ENCODE assay signal across 33 cellular contexts in the genomic region with DNA sequence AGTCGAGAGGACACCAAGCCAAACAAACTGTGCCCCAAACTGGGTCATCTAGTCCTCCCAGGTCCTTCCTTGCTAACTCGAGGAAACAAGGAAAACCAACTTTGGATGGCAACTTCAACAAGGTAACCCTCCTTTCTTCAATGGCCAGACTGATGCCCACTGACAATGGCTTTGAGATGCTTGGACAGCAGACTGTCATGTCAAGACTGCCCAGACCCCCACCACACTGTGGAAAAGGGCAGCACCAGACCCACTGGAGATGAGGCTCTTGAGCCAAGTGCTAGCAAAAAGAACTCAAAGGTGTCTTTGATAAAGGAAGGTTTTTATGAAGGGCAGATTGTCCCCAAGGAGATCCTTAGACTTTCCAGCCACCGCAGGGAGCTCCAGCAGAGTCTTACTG. TPM values are rescaled to one million over a fixed set of nuclear protein-coding genes. Genes with fewer than 3 reads are reported as not detected.
DNase-seq lines count a peak whose midpoint lies in the region; ATAC-seq, FAIRE-seq and TF ChIP-seq lines count a peak whose summit lies in the region.
"Had no signal": no experiment of that assay in that cellular context is flagged by ENCODE, and none has a peak within 500 bp of the region (broad histone marks: within the 10 kb centered on the region; RNA-seq: fewer than 3 reads in every experiment).

No MANE protein-coding gene starts in this region.

- H3F3A ChIP-seq in neural progenitor cell (ENCODE audit: low read depth), result peaks cover 89% of the 10 kb centered on the region

- H3K4me1 Mint-ChIP-seq in astrocyte (ENCODE audit: low read depth, unreplicated experiment) (peaks cover 46% of the 10 kb centered on the region), neural progenitor cell (peaks cover 30% of the 10 kb centered on the region)

- TF ChIP-seq CTCF in GM13976 (IDR thresholded peaks at IDR 0.05; ENCODE audit: borderline replicate concordance, control extremely low read depth, extremely low read depth, insufficient read depth, missing control alignments) (no peak), astrocyte (IDR thresholded peaks at IDR 0.05; ENCODE audit: insufficient read depth, low read depth, low read length) (no peak), neural progenitor cell (IDR thresholded peaks at IDR 0.05) (no peak)

- peak overlapping the region; percentile 38; the same call in 1 of the 2 replicates for H3K9ac ChIP-seq in BLaER1
- peak overlapping the region; percentile 48 for H3K9ac ChIP-seq in astrocyte (ENCODE audit: low read length)
- H3K9ac ChIP-seq in neural progenitor cell, result no peak overlapping the region

- ATAC-seq in GM18861 (IDR thresholded peaks at IDR 0.05; ENCODE audit: unreplicated experiment), result no peak
- ATAC-seq: activated T-helper 17 cell treated with anti-CD3 and anti-CD28 coated beads, Interleukin-2, amount 50 U/mL, for 72 hours; effector memory CD8-positive, alpha-beta T cell; stimulated activated memory B cell treated with anti-CD40 and anti-IgM and Interleukin-4, amounts not matched to agents 10 μg/mL and 1 μg/mL and 100 μg/mL, for 72 hours had no signal

- peaks cover 25% of the 10 kb centered on the region for H3K36me3 Mint-ChIP-seq in astrocyte (ENCODE audit: low read depth, unreplicated experiment)
- peaks cover 40% of the 10 kb centered on the region for H3K36me3 Mint-ChIP-seq in neural progenitor cell

- H3K4me2 ChIP-seq in BLaER1, result no peak overlapping the region
- H3K4me2 ChIP-seq in astrocyte (ENCODE audit: low read length), result peak overlapping the region; percentile 30
- H3K4me2 ChIP-seq in neural progenitor cell, result peak overlapping the region; percentile 85

- DNase-seq in GM13976 (ENCODE audit: low spot score), result peak; percentile 8
- DNase-seq in astrocyte (ENCODE audit: low read depth), result no peak
- no peak for DNase-seq in neural progenitor cell (ENCODE audit: low spot score)
- DNase-seq in HPDE6-E6E7 (ENCODE audit: extremely low spot score), result no peak
- DNase-seq in globus pallidus (ENCODE audit: low spot score), result no peak
- DNase-seq: activated CD4-positive, CD25-positive, alpha-beta regulatory T cell; anterior cingulate cortex; colonic mucosa; DMS79; effector memory CD8-positive, alpha-beta T cell; GDM1; GOT3; MM.1S; NCI-H1105 treated with DMSO at 0.1 percent for 48 hours; NCI-H187 treated with DMSO at 0.1 percent for 48 hours; NCI-H2171 treated with DMSO at 0.1 percent for 48 hours; NCI-H510A; T-helper 1 cell; transverse colon had no signal

- no peak overlapping the region for H3K4me3 ChIP-seq in BLaER1
- H3K4me3 ChIP-seq in astrocyte (ENCODE audit: insufficient read depth, low read depth, low read length), result no peak overlapping the region
- H3K4me3 ChIP-seq in neural progenitor cell, result no peak overlapping the region
- H3K4me3 ChIP-seq: colonic mucosa, skin epidermis, transverse colon had no signal

- no peak overlapping the region for H3K27ac ChIP-seq in BLaER1
- H3K27ac ChIP-seq in astrocyte (ENCODE audit: low read depth, low read length), result no peak overlapping the region
- no peak overlapping the region for H3K27ac ChIP-seq in neural progenitor cell
- H3K27ac ChIP-seq: colonic mucosa, transverse colon had no signal

- H3K79me2 ChIP-seq in astrocyte (ENCODE audit: insufficient read depth, low read length) (peaks cover 73% of the 10 kb centered on the region), neural progenitor cell (ENCODE audit: low read depth) (peaks cover 94% of the 10 kb centered on the region)

- FAIRE-seq in astrocyte (lab: Jason Lieb, UNC), result no peak
- FAIRE-seq: kidney had no signal

- H4K20me1 ChIP-seq in BLaER1 (peaks cover 88% of the 10 kb centered on the region), astrocyte (ENCODE audit: insufficient read depth, low read length) (peaks cover 82% of the 10 kb centered on the region), neural progenitor cell (ENCODE audit: low read depth) (peaks cover 86% of the 10 kb centered on the region)

- H3K27ac Mint-ChIP-seq in astrocyte (ENCODE audit: unreplicated experiment) (peak overlapping the region; percentile 62), neural progenitor cell (no peak overlapping the region)
- H3K27ac Mint-ChIP-seq: stimulated activated memory B cell treated with anti-CD40 and anti-IgM and Interleukin-4, amounts not matched to agents 10 μg/mL and 1 μg/mL and 100 μg/mL, for 72 hours had no signal

- H3K9me3 ChIP-seq in BLaER1 (no peaks in the 10 kb centered on the region), astrocyte (ENCODE audit: insufficient read depth, low read depth, low read length) (no peaks in the 10 kb centered on the region), neural progenitor cell (ENCODE audit: low read depth) (no peaks in the 10 kb centered on the region)
- H3K9me3 ChIP-seq: colonic mucosa, transverse colon had no signal

- no peaks in the 10 kb centered on the region for H3K27me3 Mint-ChIP-seq in astrocyte (ENCODE audit: low read depth, unreplicated experiment)
- peaks cover 8% of the 10 kb centered on the region for H3K27me3 Mint-ChIP-seq in neural progenitor cell (ENCODE audit: insufficient read depth, low read depth)
- H3K27me3 Mint-ChIP-seq: activated naive CD8-positive, alpha-beta T cell; activated T-helper 17 cell treated with anti-CD3 and anti-CD28 coated beads, Interleukin-2, amount 50 U/mL, for 72 hours; effector memory CD8-positive, alpha-beta T cell; stimulated activated memory B cell treated with anti-CD40 and anti-IgM and Interleukin-4, amounts not matched to agents 10 μg/mL and 1 μg/mL and 100 μg/mL, for 72 hours had no signal

- H3K9me3 Mint-ChIP-seq in astrocyte (ENCODE audit: unreplicated experiment) (no peaks in the 10 kb centered on the region), neural progenitor cell (no peaks in the 10 kb centered on the region)
- H3K9me3 Mint-ChIP-seq: activated T-helper 17 cell treated with anti-CD3 and anti-CD28 coated beads, Interleukin-2, amount 50 U/mL, for 72 hours; effector memory CD8-positive, alpha-beta T cell; stimulated activated memory B cell treated with anti-CD40 and anti-IgM and Interleukin-4, amounts not matched to agents 10 μg/mL and 1 μg/mL and 100 μg/mL, for 72 hours had no signal

- no peak overlapping the region for H3K4me3 Mint-ChIP-seq in astrocyte (ENCODE audit: unreplicated experiment)
- no peak overlapping the region for H3K4me3 Mint-ChIP-seq in neural progenitor cell
- H3K4me3 Mint-ChIP-seq: activated naive CD8-positive, alpha-beta T cell; activated T-helper 17 cell treated with anti-CD3 and anti-CD28 coated beads, Interleukin-2, amount 50 U/mL, for 72 hours; effector memory CD8-positive, alpha-beta T cell; stimulated activated memory B cell treated with anti-CD40 and anti-IgM and Interleukin-4, amounts not matched to agents 10 μg/mL and 1 μg/mL and 100 μg/mL, for 72 hours had no signal

- in situ Hi-C loops in GM13976 (cut with MboI; ENCODE audit: low sequenced_read_pairs, unreplicated experiment), result no loop called here

- H2AFZ ChIP-seq in astrocyte (ENCODE audit: low read depth, low read length), result no peak overlapping the region
- no peak overlapping the region for H2AFZ ChIP-seq in neural progenitor cell (replicated peaks)

- H3K27me3 ChIP-seq in BLaER1 (no peaks in the 10 kb centered on the region), astrocyte (ENCODE audit: insufficient read depth, low read length) (no peaks in the 10 kb centered on the region), neural progenitor cell (no peaks in the 10 kb centered on the region)
- H3K27me3 ChIP-seq: colonic mucosa, transverse colon had no signal

- H3K4me1 ChIP-seq in BLaER1, result peaks cover 25% of the 10 kb centered on the region
- H3K4me1 ChIP-seq in astrocyte (ENCODE audit: insufficient read depth, low read length), result peaks cover 44% of the 10 kb centered on the region
- H3K4me1 ChIP-seq in neural progenitor cell, result peaks cover 39% of the 10 kb centered on the region

- peaks cover 79% of the 10 kb centered on the region for H3K36me3 ChIP-seq in BLaER1
- H3K36me3 ChIP-seq in astrocyte (ENCODE audit: insufficient read depth, low read length), result peaks cover 59% of the 10 kb centered on the region
- peaks cover 41% of the 10 kb centered on the region for H3K36me3 ChIP-seq in neural progenitor cell

RNA-seq across cellular contexts. Expression of gene CDH24, which starts 9.0 kb away (rescaled TPM):
- total RNA-seq in astrocyte (17.4 and 22.2 TPM in 2 replicates), neural progenitor cell (ENCODE audit: low replicate concordance) (15.0 and 35.9 TPM in 2 replicates)

RNA-seq across cellular contexts. Expression of gene PSMB11, which starts 24.4 kb away (rescaled TPM):
- total RNA-seq in astrocyte, result not detected in 2 replicates
- not detected in 2 replicates for total RNA-seq in neural progenitor cell (ENCODE audit: low replicate concordance)
- total RNA-seq: activated T-helper 17 cell treated with anti-CD3 and anti-CD28 coated beads, Interleukin-2, amount 50 U/mL, for 72 hours; colonic mucosa; fibroblast of villous mesenchyme; kidney; liver; myocyte; pulmonary artery endothelial cell; RPMI7951; SK-MEL-5; subcutaneous adipose tissue; transverse colon had no signal

RNA-seq across cellular contexts. Expression of gene ACIN1, which starts 28.6 kb away (rescaled TPM):
- total RNA-seq in astrocyte (186 and 208 TPM in 2 replicates), neural progenitor cell (ENCODE audit: low replicate concordance) (184 and 215 TPM in 2 replicates)

RNA-seq across cellular contexts. Expression of gene C14orf119, which starts 28.9 kb away (rescaled TPM):
- total RNA-seq in astrocyte (79.5 and 83.9 TPM in 2 replicates), neural progenitor cell (ENCODE audit: low replicate concordance) (32.0 and 37.5 TPM in 2 replicates)

RNA-seq across cellular contexts. Expression of gene PSMB5, which starts 31.7 kb away (rescaled TPM):
- total RNA-seq in astrocyte, result 232 and 239 TPM in 2 replicates
- total RNA-seq in neural progenitor cell (ENCODE audit: low replicate concordance), result 154 and 223 TPM in 2 replicates
